Comparison of ENCODE assay signal across 1 cellular context in genomic region chr12:111685811-111686573, GRCh38.
TF ChIP-seq lines count a peak whose summit lies in the region.

ACAD10 (plus strand) TSS chr12:111686053; CDS start chr12:111692710, 6,657 bp downstream.
BRAP (minus strand) TSS chr12:111685956; CDS start chr12:111685792, 164 bp downstream.

TF ChIP-seq in K562, 482 proteins besides CTCF, POLR2A, EP300 and RAD21 (continued from another document and continues in another):
- TF ChIP-seq CUX1 (CRISPR knock-in tag; IDR thresholded peaks at IDR 0.05) = no peak
- peak; percentile 66 for TF ChIP-seq CREB1 (IDR thresholded peaks at IDR 0.05)
- peak; percentile 52; the same call in 1 of the 2 replicates for TF ChIP-seq CREB1 (CRISPR knock-in tag; IDR thresholded peaks at IDR 0.05)
- TF ChIP-seq ZC3H8 (IDR thresholded peaks at IDR 0.05) = no peak
- TF ChIP-seq TSHZ1 (CRISPR knock-in tag; IDR thresholded peaks at IDR 0.05) = no peak
- TF ChIP-seq PRMT5 (CRISPR knock-in tag; IDR thresholded peaks at IDR 0.05) = no peak
- TF ChIP-seq TBP (optimal IDR thresholded peaks at IDR 0.05; ENCODE audit: low read depth, low read length) = peak; percentile 91
- TF ChIP-seq SAFB (IDR thresholded peaks at IDR 0.05; ENCODE audit: borderline replicate concordance, low read depth, low read length) = no peak
- 0 out of 2 replicates have a peak, but pooled peaks have one; percentile 42 for TF ChIP-seq REST (CRISPR knock-in tag; IDR thresholded peaks at IDR 0.05; ENCODE audit: low read depth)
- TF ChIP-seq POLR3A (IDR thresholded peaks at IDR 0.05; ENCODE audit: borderline replicate concordance, extremely low read depth, insufficient read depth, insufficient read length) = no peak
- TF ChIP-seq ZNF707 (CRISPR knock-in tag; conservative IDR thresholded peaks at IDR 0.05) = no peak
- no peak for TF ChIP-seq PYGO2 (tag; IDR thresholded peaks at IDR 0.05)
- no peak for TF ChIP-seq U2AF1 (optimal IDR thresholded peaks at IDR 0.05; ENCODE audit: low read depth, low read length)
- 0 out of 2 replicates have a peak, but pooled peaks have one; percentile 82 for TF ChIP-seq NR1H2 (CRISPR knock-in tag; IDR thresholded peaks at IDR 0.05)
- TF ChIP-seq TFAP4 (CRISPR knock-in tag; IDR thresholded peaks at IDR 0.05; ENCODE audit: borderline replicate concordance) = peak; percentile 70
- TF ChIP-seq HMG20B (CRISPR knock-in tag; IDR thresholded peaks at IDR 0.05) = no peak
- TF ChIP-seq ZNF695 (CRISPR knock-in tag; IDR thresholded peaks at IDR 0.05) = no peak
- no peak for TF ChIP-seq ZNF589 (CRISPR knock-in tag; IDR thresholded peaks at IDR 0.05; ENCODE audit: low read depth)
- peak; percentile 77 for TF ChIP-seq PML (IDR thresholded peaks at IDR 0.05; ENCODE audit: low read length)
- no peak for TF ChIP-seq U2AF2 (optimal IDR thresholded peaks at IDR 0.05; ENCODE audit: low read depth, low read length)
- no peak for TF ChIP-seq ZNF785 (CRISPR knock-in tag; IDR thresholded peaks at IDR 0.05)
- TF ChIP-seq ELF4 (CRISPR knock-in tag; IDR thresholded peaks at IDR 0.05) = no peak; the same call in 1 of the 2 replicates
- TF ChIP-seq NR3C1 (CRISPR knock-in tag; IDR thresholded peaks at IDR 0.05) = no peak; the same call in 1 of the 2 replicates
- no peak for TF ChIP-seq CBX2 (IDR thresholded peaks at IDR 0.05; ENCODE audit: insufficient read depth, low read length, poor library complexity, severe bottlenecking)
- TF ChIP-seq OTX1 (CRISPR knock-in tag; IDR thresholded peaks at IDR 0.05) = no peak
- TF ChIP-seq GTF3C2 (IDR thresholded peaks at IDR 0.05; ENCODE audit: borderline replicate concordance, extremely low read depth, insufficient read length) = peak; percentile 53
- peak; percentile 3; the same call in 1 of the 2 replicates for TF ChIP-seq SMC3 (conservative IDR thresholded peaks at IDR 0.05; ENCODE audit: insufficient read depth, low read depth, low read length)
- TF ChIP-seq RBM17 (IDR thresholded peaks at IDR 0.05; ENCODE audit: borderline replicate concordance, low read depth, low read length) = no peak
- TF ChIP-seq ZNF24 (IDR thresholded peaks at IDR 0.05) = 0 out of 2 replicates have a peak, but pooled peaks have one; percentile 55
- TF ChIP-seq ILK (tag; IDR thresholded peaks at IDR 0.05; ENCODE audit: borderline replicate concordance, low read depth) = no peak
- 0 out of 2 replicates have a peak, but pooled peaks have one; percentile 56 for TF ChIP-seq ILF3 (IDR thresholded peaks at IDR 0.05; ENCODE audit: borderline replicate concordance)
- TF ChIP-seq ZBTB8A (IDR thresholded peaks at IDR 0.05; ENCODE audit: partially characterized antibody) = no peak
- no peak for TF ChIP-seq ZNF592 (IDR thresholded peaks at IDR 0.05)
- peak; percentile 57 for TF ChIP-seq NCOA4 (IDR thresholded peaks at IDR 0.05; ENCODE audit: partially characterized antibody)
- TF ChIP-seq ZKSCAN3 (CRISPR knock-in tag; IDR thresholded peaks at IDR 0.05) = no peak
- no peak for TF ChIP-seq ELK1 (CRISPR knock-in tag; IDR thresholded peaks at IDR 0.05)
- no peak for TF ChIP-seq ZFP1 (CRISPR knock-in tag; IDR thresholded peaks at IDR 0.05)
- no peak for TF ChIP-seq BMI1 (IDR thresholded peaks at IDR 0.05; ENCODE audit: low read length)
- TF ChIP-seq MCM3 (IDR thresholded peaks at IDR 0.05) = no peak
- TF ChIP-seq POU5F1 (IDR thresholded peaks at IDR 0.05; ENCODE audit: borderline replicate concordance, low read depth, low read length, partially characterized antibody) = peak; percentile 90
- no peak for TF ChIP-seq SMAD1 (IDR thresholded peaks at IDR 0.05; ENCODE audit: low read depth, low read length, partially characterized antibody)
- TF ChIP-seq ZNF699 (CRISPR knock-in tag; IDR thresholded peaks at IDR 0.05; ENCODE audit: insufficient replicate concordance) = no peak
